ENCODE assay signal across 14 cellular contexts in genomic region chr1:203133969-203134725, GRCh38. TPM values are rescaled to one million over a fixed set of nuclear protein-coding genes. Genes with fewer than 3 reads are reported as not detected.
A peak's percentile ranks its signal among the peaks of the same experiment; 100 is the strongest.
DNase-seq lines count a peak whose midpoint lies in the region; ATAC-seq and TF ChIP-seq lines count a peak whose summit lies in the region.
"Had no signal": no experiment of that assay in that cellular context is flagged by ENCODE, and none has a peak within 500 bp of the region (broad histone marks: within the 10 kb centered on the region; RNA-seq: fewer than 3 reads in every experiment).

No MANE protein-coding gene starts in this region.

- H3K27ac Mint-ChIP-seq in GM23338 = no peak overlapping the region
- no peak overlapping the region for H3K27ac Mint-ChIP-seq in activated CD4-positive, alpha-beta T cell treated with anti-CD3 and anti-CD28 coated beads, Interleukin-2, amount 10 ng/mL, durations not matched to agents 24 days and 14 days
- H3K27ac Mint-ChIP-seq: activated B cell treated with CpG ODN at 0.5 μM for 24 hours; activated T-helper 17 cell treated with anti-CD3 and anti-CD28 coated beads, Interleukin-2, amount 50 U/mL, for 72 hours; nephron progenitor cell had no signal

- H3K27ac ChIP-seq in GM23338 (ENCODE audit: low read depth) = no peak overlapping the region
- H3K27ac ChIP-seq in dorsolateral prefrontal cortex = peak overlapping the region; percentile 44 to 100 (median 86)
- peak overlapping the region; percentile 33 for H3K27ac ChIP-seq in parathyroid adenoma
- H3K27ac ChIP-seq: tibial artery had no signal

- TF ChIP-seq CTCF in GM23338 (conservative IDR thresholded peaks at IDR 0.05; ENCODE audit: low read depth in 2 of 2) = no peak
- no peak for TF ChIP-seq CTCF in dorsolateral prefrontal cortex (IDR thresholded peaks at IDR 0.05 in 54 of 56, conservative IDR thresholded peaks at IDR 0.05 in 2 of 56; ENCODE audit: low read depth in 1 of 56, partially characterized antibody in 56 of 56)
- no peak for TF ChIP-seq CTCF in parathyroid adenoma (IDR thresholded peaks at IDR 0.05)

- DNase-seq in GM23338 (ENCODE audit: low spot score) (peak; percentile 12), NCI-H524 (lab: John Stamatoyannopoulos, UW) (peak; percentile 80 to 88), dorsolateral prefrontal cortex (peak in 4 of 10 donors; percentile 41 to 74 (median 59)), D341Med (ENCODE audit: low spot score) (no peak), middle frontal gyrus (ENCODE audit: extremely low spot score, low spot score) (no peak)
- DNase-seq in stimulated activated CD4-positive, alpha-beta T cell treated with anti-CD3 and anti-CD28 coated beads, Interleukin-15, amount 100 ng/mL, for 24 hours = no peak
- no peak for DNase-seq in activated CD4-positive, alpha-beta T cell treated with anti-CD3 and anti-CD28 coated beads, Interleukin-2, amount 10 ng/mL, durations not matched to agents 24 days and 14 days
- DNase-seq: activated B cell treated with CpG ODN at 0.5 μM for 24 hours; nephron progenitor cell; stimulated activated CD4-positive, alpha-beta T cell treated with anti-CD3 and anti-CD28 coated beads, Interleukin-4, amount 100 ng/mL, for 4 hours had no signal

- H3K9me2 ChIP-seq in GM23338 (ENCODE audit: insufficient read depth) = no peaks in the 10 kb centered on the region

- H2AFZ ChIP-seq in GM23338 (peak overlapping the region; percentile 25), parathyroid adenoma (peak overlapping the region; percentile 33)

- intact Hi-C loops in dorsolateral prefrontal cortex (cut with DNase I) = no loop called here
- intact Hi-C loops in activated CD4-positive, alpha-beta T cell treated with anti-CD3 and anti-CD28 coated beads, Interleukin-2, amount 10 ng/mL, durations not matched to agents 24 days and 14 days (cut with micrococcal nuclease) = no loop called here

- H3K79me2 ChIP-seq in GM23338 (replicated peaks; ENCODE audit: insufficient read depth) = no peaks in the 10 kb centered on the region
- peaks cover 2% of the 10 kb centered on the region for H3K79me2 ChIP-seq in parathyroid adenoma

- H3K27me3 ChIP-seq in GM23338 (ENCODE audit: insufficient read depth) (peaks cover 4% of the 10 kb centered on the region), dorsolateral prefrontal cortex (no peaks in the 10 kb centered on the region), parathyroid adenoma (ENCODE audit: control insufficient read depth, insufficient read depth, low read length) (no peaks in the 10 kb centered on the region)

- H3K9me3 ChIP-seq in parathyroid adenoma (ENCODE audit: control insufficient read depth, low read length) = no peaks in the 10 kb centered on the region
- H3K9me3 ChIP-seq: tibial artery had no signal

- H3K4me3 Mint-ChIP-seq in GM23338 = no peak overlapping the region; the same call in 2 of the 3 replicates
- H3K4me3 Mint-ChIP-seq in activated CD4-positive, alpha-beta T cell treated with anti-CD3 and anti-CD28 coated beads, Interleukin-2, amount 10 ng/mL, durations not matched to agents 24 days and 14 days = no peak overlapping the region
- H3K4me3 Mint-ChIP-seq: activated B cell treated with CpG ODN at 0.5 μM for 24 hours; activated T-helper 17 cell treated with anti-CD3 and anti-CD28 coated beads, Interleukin-2, amount 50 U/mL, for 72 hours; nephron progenitor cell had no signal

- peak; percentile 27; the same call in 2 of the 3 replicates for ATAC-seq in GM23338
- ATAC-seq: activated T-helper 17 cell treated with anti-CD3 and anti-CD28 coated beads, Interleukin-2, amount 50 U/mL, for 72 hours had no signal

- peaks cover 10% of the 10 kb centered on the region; the same call in 2 of the 3 replicates for H3K4me1 Mint-ChIP-seq in GM23338
- H3K4me1 Mint-ChIP-seq in activated CD4-positive, alpha-beta T cell treated with anti-CD3 and anti-CD28 coated beads, Interleukin-2, amount 10 ng/mL, durations not matched to agents 24 days and 14 days = no peaks in the 10 kb centered on the region
- H3K4me1 Mint-ChIP-seq: activated T-helper 17 cell treated with anti-CD3 and anti-CD28 coated beads, Interleukin-2, amount 50 U/mL, for 72 hours had no signal

- H3K9me3 Mint-ChIP-seq in GM23338 = no peaks in the 10 kb centered on the region
- no peaks in the 10 kb centered on the region for H3K9me3 Mint-ChIP-seq in activated CD4-positive, alpha-beta T cell treated with anti-CD3 and anti-CD28 coated beads, Interleukin-2, amount 10 ng/mL, durations not matched to agents 24 days and 14 days
- H3K9me3 Mint-ChIP-seq: activated B cell treated with CpG ODN at 0.5 μM for 24 hours; activated T-helper 17 cell treated with anti-CD3 and anti-CD28 coated beads, Interleukin-2, amount 50 U/mL, for 72 hours; nephron progenitor cell had no signal

- peaks cover 11% of the 10 kb centered on the region for H3K27me3 Mint-ChIP-seq in GM23338 (ENCODE audit: insufficient read depth, low read depth, poor library complexity)
- H3K27me3 Mint-ChIP-seq in activated CD4-positive, alpha-beta T cell treated with anti-CD3 and anti-CD28 coated beads, Interleukin-2, amount 10 ng/mL, durations not matched to agents 24 days and 14 days = peaks cover 17% of the 10 kb centered on the region

- H3K36me3 Mint-ChIP-seq in GM23338 (ENCODE audit: low read depth) = no peaks in the 10 kb centered on the region
- no peaks in the 10 kb centered on the region for H3K36me3 Mint-ChIP-seq in activated CD4-positive, alpha-beta T cell treated with anti-CD3 and anti-CD28 coated beads, Interleukin-2, amount 10 ng/mL, durations not matched to agents 24 days and 14 days (ENCODE audit: low read depth)

- no peak overlapping the region for H3K4me3 ChIP-seq in GM23338
- H3K4me3 ChIP-seq in dorsolateral prefrontal cortex = peak overlapping the region in 40 of 59 donors; percentile 2 to 82 (median 31)
- no peak overlapping the region for H3K4me3 ChIP-seq in parathyroid adenoma (ENCODE audit: low read depth, low read length)
- H3K4me3 ChIP-seq: tibial artery had no signal

- H4K20me1 ChIP-seq in GM23338 (replicated peaks; ENCODE audit: insufficient read depth) = no peaks in the 10 kb centered on the region

- H3K4me2 ChIP-seq in GM23338 = no peak overlapping the region
- H3K4me2 ChIP-seq in parathyroid adenoma (ENCODE audit: low read length) = no peak overlapping the region

- no peaks in the 10 kb centered on the region for H3F3A ChIP-seq in GM23338 (replicated peaks; ENCODE audit: low read depth)

- H3K4me1 ChIP-seq in GM23338 (ENCODE audit: insufficient read depth) (peaks cover 13% of the 10 kb centered on the region), parathyroid adenoma (peaks cover 9% of the 10 kb centered on the region)

- H3K9ac ChIP-seq in parathyroid adenoma = no peak overlapping the region

- H3K36me3 ChIP-seq in GM23338 (ENCODE audit: insufficient read depth) (no peaks in the 10 kb centered on the region), parathyroid adenoma (ENCODE audit: control insufficient read depth, insufficient read depth, low read length) (no peaks in the 10 kb centered on the region)
- H3K36me3 ChIP-seq: tibial artery had no signal

TF ChIP-seq in GM23338, 12 proteins besides CTCF, POLR2A, EP300 and RAD21 (continues in another document):
- no peak for TF ChIP-seq POLR2AphosphoS5 (IDR thresholded peaks at IDR 0.05; ENCODE audit: low read depth)
- no peak for TF ChIP-seq ZNF114 (CRISPR knock-in tag; IDR thresholded peaks at IDR 0.05)
- TF ChIP-seq JUNB (IDR thresholded peaks at IDR 0.05; ENCODE audit: unreplicated experiment) = no peak
- no peak for TF ChIP-seq CREB1 (CRISPR knock-in tag; IDR thresholded peaks at IDR 0.05; ENCODE audit: low read depth)
- no peak for TF ChIP-seq STAT1 (IDR thresholded peaks at IDR 0.05; ENCODE audit: unreplicated experiment)
- TF ChIP-seq NANOG (IDR thresholded peaks at IDR 0.05; ENCODE audit: borderline replicate concordance) = no peak
- no peak for TF ChIP-seq EZH2phosphoT487 (IDR thresholded peaks at IDR 0.05; ENCODE audit: unreplicated experiment)
- no peak for TF ChIP-seq ETS1 (IDR thresholded peaks at IDR 0.05)

RNA-seq across cellular contexts. Expression of gene ADORA1, which starts 6.6 kb away (rescaled TPM):
- 1.8 and 3.8 TPM in 2 replicates for total RNA-seq in GM23338 (2014; rRNA removed; shearing (Covaris generic))
- polyA plus RNA-seq in GM23338 (2016; fragmentation: Nextera tagmentation; extraction: Ambion mirVana) = 0.63 and 1.5 TPM in 2 replicates
- total RNA-seq in dorsolateral prefrontal cortex = 100 to 1,000 TPM in 3 of 120 experiments, 10 to 100 TPM in 117; 45.1 to 109 (median 75.9) TPM
- total RNA-seq in activated CD4-positive, alpha-beta T cell treated with anti-CD3 and anti-CD28 coated beads, Interleukin-2, amount 10 ng/mL, durations not matched to agents 24 days and 14 days = not detected in 2 replicates
- total RNA-seq: activated B cell treated with CpG ODN at 0.5 μM for 24 hours; activated T-helper 17 cell treated with anti-CD3 and anti-CD28 coated beads, Interleukin-2, amount 50 U/mL, for 72 hours; dermis microvascular lymphatic vessel endothelial cell had no signal

RNA-seq across cellular contexts. Expression of gene MYBPH, which starts 41.5 kb away (rescaled TPM):
- total RNA-seq in GM23338 (2014; rRNA removed; shearing (Covaris generic)) = not detected in 2 replicates
- polyA plus RNA-seq in GM23338 (2016; fragmentation: Nextera tagmentation; extraction: Ambion mirVana) = not detected in 2 replicates
- 1 to 10 TPM in 11 of 120 experiments, under 1 TPM in 54, not detected in 55; 0.24 to 4.4 (median 0.48) TPM for total RNA-seq in dorsolateral prefrontal cortex
- not detected in 2 replicates for total RNA-seq in activated CD4-positive, alpha-beta T cell treated with anti-CD3 and anti-CD28 coated beads, Interleukin-2, amount 10 ng/mL, durations not matched to agents 24 days and 14 days
- total RNA-seq: activated B cell treated with CpG ODN at 0.5 μM for 24 hours; activated T-helper 17 cell treated with anti-CD3 and anti-CD28 coated beads, Interleukin-2, amount 50 U/mL, for 72 hours; dermis microvascular lymphatic vessel endothelial cell had no signal

RNA-seq across cellular contexts. Expression of gene MYOG, which starts 48.3 kb away (rescaled TPM):
- total RNA-seq in GM23338 (2014; rRNA removed; shearing (Covaris generic)) = not detected in 2 replicates
- not detected in 2 replicates for polyA plus RNA-seq in GM23338 (2016; fragmentation: Nextera tagmentation; extraction: Ambion mirVana)
- under 1 TPM in 21 of 120 experiments, not detected in 99; 0.26 to 0.91 (median 0.38) TPM for total RNA-seq in dorsolateral prefrontal cortex
- not detected in 2 replicates for total RNA-seq in activated CD4-positive, alpha-beta T cell treated with anti-CD3 and anti-CD28 coated beads, Interleukin-2, amount 10 ng/mL, durations not matched to agents 24 days and 14 days
- total RNA-seq: activated B cell treated with CpG ODN at 0.5 μM for 24 hours; activated T-helper 17 cell treated with anti-CD3 and anti-CD28 coated beads, Interleukin-2, amount 50 U/mL, for 72 hours; dermis microvascular lymphatic vessel endothelial cell had no signal

RNA-seq across cellular contexts. Expression of gene CHI3L1, which starts 52.4 kb away (rescaled TPM):
- total RNA-seq in GM23338 (2014; rRNA removed; shearing (Covaris generic)) = 0.76 TPM in 1 of 2 replicates, not detected in the other
- polyA plus RNA-seq in GM23338 (2016; fragmentation: Nextera tagmentation; extraction: Ambion mirVana) = not detected in 2 replicates
- total RNA-seq in dorsolateral prefrontal cortex = 1,000 to 10,000 TPM in 3 of 120 experiments, 100 to 1,000 TPM in 31, 10 to 100 TPM in 86; 17.8 to 1,525 (median 52.6) TPM
- total RNA-seq in activated CD4-positive, alpha-beta T cell treated with anti-CD3 and anti-CD28 coated beads, Interleukin-2, amount 10 ng/mL, durations not matched to agents 24 days and 14 days = not detected in 2 replicates
- total RNA-seq: activated T-helper 17 cell treated with anti-CD3 and anti-CD28 coated beads, Interleukin-2, amount 50 U/mL, for 72 hours had no signal

Comparison
In these comparisons a context has a peak if more than half of its experiments do, and no peak if none do; other contexts are left out.
1. DNase-seq: peak in GM23338 (single experiment) and NCI-H524 (2 of 2); none in D341Med (single experiment), middle frontal gyrus (single experiment), stimulated activated CD4-positive, alpha-beta T cell treated with anti-CD3 and anti-CD28 coated beads, Interleukin-15, amount 100 ng/mL, for 24 hours (single experiment) and activated CD4-positive, alpha-beta T cell treated with anti-CD3 and anti-CD28 coated beads, Interleukin-2, amount 10 ng/mL, durations not matched to agents 24 days and 14 days (single experiment).
2. H3K4me3 ChIP-seq: peak in dorsolateral prefrontal cortex (40 of 59); none in GM23338 (single experiment) and parathyroid adenoma (single experiment).